9 cellular contexts compared by ENCODE assay signal in genomic region chr17:75526555-75527270, GRCh38. TPM values are rescaled to one million over a fixed set of nuclear protein-coding genes. Genes with fewer than 3 reads are reported as not detected.
A peak's percentile ranks its signal among the peaks of the same experiment; 100 is the strongest.
DNase-seq lines count a peak whose midpoint lies in the region; ATAC-seq and TF ChIP-seq lines count a peak whose summit lies in the region.
"Had no signal": no experiment of that assay in that cellular context is flagged by ENCODE, and none has a peak within 500 bp of the region (broad histone marks: within the 10 kb centered on the region; RNA-seq: fewer than 3 reads in every experiment).

No MANE protein-coding gene starts in this region.

- peak overlapping the region; percentile 68 for H3K4me3 ChIP-seq in Caco-2 (ENCODE audit: low read depth, low read length)
- H3K4me3 ChIP-seq in OCI-LY1 (ENCODE audit: low read depth, low read length, poor library complexity, severe bottlenecking) = peak overlapping the region; percentile 57
- peak overlapping the region; percentile 80 for H3K4me3 ChIP-seq in epithelial cell of proximal tubule (ENCODE audit: low read depth, low read length)
- peak overlapping the region; percentile 87 for H3K4me3 ChIP-seq in neural progenitor cell

- peaks cover 25% of the 10 kb centered on the region for H3K4me1 Mint-ChIP-seq in Caco-2 (ENCODE audit: low read depth, unreplicated experiment)
- H3K4me1 Mint-ChIP-seq in neural progenitor cell = peaks cover 22% of the 10 kb centered on the region

- peak overlapping the region; percentile 72 for H3K4me2 ChIP-seq in OCI-LY1 (ENCODE audit: low read length)
- peak overlapping the region; percentile 97 for H3K4me2 ChIP-seq in neural progenitor cell

- H3K9me3 Mint-ChIP-seq in Caco-2 (ENCODE audit: unreplicated experiment) (no peaks in the 10 kb centered on the region), neural progenitor cell (no peaks in the 10 kb centered on the region)

- H3K9ac ChIP-seq in OCI-LY1 (ENCODE audit: low read length) (no peak overlapping the region), neural progenitor cell (no peak overlapping the region)

- POLR2A ChIA-PET in Caco-2 (lab: Charles Lee) = interaction anchor here (0.6 to 1.8 kb wide), 11 partner anchors 8 to 265 kb away, joined by 3 to 8 read pairs (median 3); partner anchors contain the start of genes GGA3, MRPS7, RECQL5 and SAP30BP

- H3K9me3 ChIP-seq in Caco-2 = no peaks in the 10 kb centered on the region
- no peaks in the 10 kb centered on the region for H3K9me3 ChIP-seq in OCI-LY1 (ENCODE audit: low read length)
- no peaks in the 10 kb centered on the region for H3K9me3 ChIP-seq in neural progenitor cell (ENCODE audit: low read depth)

- H2AFZ ChIP-seq in OCI-LY1 (ENCODE audit: low read length) (no peak overlapping the region), neural progenitor cell (replicated peaks) (no peak overlapping the region)

- H3K4me3 Mint-ChIP-seq in Caco-2 (ENCODE audit: unreplicated experiment) (peak overlapping the region; percentile 92), neural progenitor cell (peak overlapping the region; percentile 75)

- no peaks in the 10 kb centered on the region for H3K27me3 ChIP-seq in Caco-2 (replicated peaks; ENCODE audit: control insufficient read depth, insufficient read depth, low read length)
- peaks cover 7% of the 10 kb centered on the region; the same call in 1 of the 2 replicates for H3K27me3 ChIP-seq in OCI-LY1 (ENCODE audit: insufficient read depth, low read length)
- no peaks in the 10 kb centered on the region for H3K27me3 ChIP-seq in neural progenitor cell

- H4K20me1 ChIP-seq in OCI-LY1 (ENCODE audit: insufficient read depth, low read length) (no peaks in the 10 kb centered on the region), neural progenitor cell (ENCODE audit: low read depth) (peaks cover 51% of the 10 kb centered on the region)

- no peak for TF ChIP-seq CTCF in Caco-2 (IDR thresholded peaks at IDR 0.05; ENCODE audit: insufficient read depth in 1 of 2, low read depth in 1 of 2, low read length in 1 of 2, severe bottlenecking in 1 of 2, unreplicated experiment in 1 of 2)
- TF ChIP-seq CTCF in OCI-LY1 (IDR thresholded peaks at IDR 0.05; ENCODE audit: low read length) = no peak
- TF ChIP-seq CTCF in epithelial cell of proximal tubule (conservative IDR thresholded peaks at IDR 0.05; ENCODE audit: low read depth, low read length) = no peak
- no peak for TF ChIP-seq CTCF in neural progenitor cell (IDR thresholded peaks at IDR 0.05)

- H3K36me3 ChIP-seq in Caco-2 (ENCODE audit: control insufficient read depth, insufficient read depth, low read length) (no peaks in the 10 kb centered on the region; the same call in 1 of the 2 replicates), OCI-LY1 (ENCODE audit: insufficient read depth, low read length) (no peaks in the 10 kb centered on the region), neural progenitor cell (no peaks in the 10 kb centered on the region)

- H3K4me1 ChIP-seq in Caco-2 (peaks cover 16% of the 10 kb centered on the region), OCI-LY1 (ENCODE audit: insufficient read depth, low read length, severe bottlenecking) (peaks cover 11% of the 10 kb centered on the region), neural progenitor cell (peaks cover 7% of the 10 kb centered on the region)

- ATAC-seq in GM18861 (IDR thresholded peaks at IDR 0.05; ENCODE audit: unreplicated experiment) = no peak
- no peak for ATAC-seq in HG03175 (IDR thresholded peaks at IDR 0.05; ENCODE audit: unreplicated experiment)
- ATAC-seq in HG02798 (IDR thresholded peaks at IDR 0.05; ENCODE audit: poor library complexity, unreplicated experiment) = no peak

- TSS peak; percentile 37 for BruUV-seq in Caco-2 (replicated peaks; lab: Mats Ljungman, UMichigan)

- H3K79me2 ChIP-seq in OCI-LY1 (ENCODE audit: insufficient read depth, low read length) = no peaks in the 10 kb centered on the region
- peaks cover 32% of the 10 kb centered on the region for H3K79me2 ChIP-seq in neural progenitor cell (ENCODE audit: low read depth)

- no peaks in the 10 kb centered on the region for H3K9me2 ChIP-seq in OCI-LY1 (ENCODE audit: low read depth, low read length)

- DNase-seq in Caco-2 (peak; percentile 42 to 67), epithelial cell of proximal tubule (ENCODE audit: low read depth) (no peak), neural progenitor cell (ENCODE audit: low spot score) (peak; percentile 42)
- no peak for DNase-seq in stimulated activated CD4-positive, alpha-beta T cell treated with anti-CD3 and anti-CD28 coated beads, Interleukin-2, amount 100 ng/mL, for 24 hours
- DNase-seq: NCI-H526 treated with DMSO at 0.1 percent for 48 hours had no signal

- H3K27ac Mint-ChIP-seq in Caco-2 (ENCODE audit: unreplicated experiment) (peak overlapping the region; percentile 76), neural progenitor cell (no peak overlapping the region)

- H3K27ac ChIP-seq in OCI-LY1 (ENCODE audit: low read depth, low read length, poor library complexity, severe bottlenecking) = no peak overlapping the region
- no peak overlapping the region for H3K27ac ChIP-seq in neural progenitor cell

- H3K27me3 Mint-ChIP-seq in Caco-2 (ENCODE audit: insufficient read depth, unreplicated experiment) = no peaks in the 10 kb centered on the region
- peaks cover 22% of the 10 kb centered on the region for H3K27me3 Mint-ChIP-seq in neural progenitor cell (ENCODE audit: insufficient read depth, low read depth)

- H3F3A ChIP-seq in OCI-LY1 (ENCODE audit: insufficient read depth, low read length) (no peaks in the 10 kb centered on the region), neural progenitor cell (ENCODE audit: low read depth) (peaks cover 33% of the 10 kb centered on the region)

- peaks cover 72% of the 10 kb centered on the region for H3K36me3 Mint-ChIP-seq in Caco-2 (ENCODE audit: insufficient read depth, unreplicated experiment)
- peaks cover 8% of the 10 kb centered on the region for H3K36me3 Mint-ChIP-seq in neural progenitor cell

- intact Hi-C loops in Caco-2 (cut with micrococcal nuclease; ENCODE audit: unreplicated experiment) = loop anchor here (1.0 to 5.0 kb wide), 3 partner anchors 12 to 61 kb away; partner anchors contain the start of gene MYO15B

- CTCF ChIA-PET in Caco-2 (lab: Charles Lee) = interaction anchor here (0.8 to 3.2 kb wide), 11 partner anchors 8 to 256 kb away, joined by 3 to 52 read pairs (median 3); partner anchors contain the start of genes MIF4GD, SMIM5, TMEM94 and TSEN54

RNA-seq across cellular contexts. Expression of gene LLGL2, which starts 1.2 kb away (rescaled TPM):
- 165 and 179 TPM in 2 replicates for total RNA-seq in Caco-2 (2022)
- 37.0 and 64.7 TPM in 2 replicates for total RNA-seq in epithelial cell of proximal tubule
- 16.6 and 60.2 TPM in 2 replicates for total RNA-seq in neural progenitor cell (ENCODE audit: low replicate concordance)

RNA-seq across cellular contexts. Expression of gene TSEN54, which starts 10.4 kb away (rescaled TPM):
- total RNA-seq in Caco-2 (2022) (71.3 and 74.5 TPM in 2 replicates), epithelial cell of proximal tubule (24.0 and 41.7 TPM in 2 replicates), neural progenitor cell (ENCODE audit: low replicate concordance) (20.5 and 47.8 TPM in 2 replicates)

RNA-seq across cellular contexts. Expression of gene CASKIN2, which starts 11.4 kb away (rescaled TPM):
- total RNA-seq in Caco-2 (2022) (41.8 and 48.9 TPM in 2 replicates), epithelial cell of proximal tubule (9.5 and 12.2 TPM in 2 replicates), neural progenitor cell (ENCODE audit: low replicate concordance) (5.7 and 12.6 TPM in 2 replicates)

Comparison
In these comparisons a context has a peak if more than half of its experiments do, and no peak if none do; other contexts are left out.
1. DNase-seq: peak in Caco-2 (2 of 2) and neural progenitor cell (single experiment); none in epithelial cell of proximal tubule (single experiment) and stimulated activated CD4-positive, alpha-beta T cell treated with anti-CD3 and anti-CD28 coated beads, Interleukin-2, amount 100 ng/mL, for 24 hours (0 of 2).
2. Peak in every context shown above with its lines, with median percentiles within 50 percentile points of each other: H3K4me3 ChIP-seq.